In genomic region chr18:80171190-80171872, GRCh38 we compare ENCODE assay signal across 8 cellular contexts.
DNase-seq lines count a peak whose midpoint lies in the region; ATAC-seq and TF ChIP-seq lines count a peak whose summit lies in the region.

No MANE protein-coding gene starts in this region.

- DNase-seq in BE2C (no peak), HFF-Myc (ENCODE audit: extremely low read depth, low read depth) (no peak), neural crest cell (ENCODE audit: low read depth, low spot score) (peak; percentile 62)
- peak; percentile 11 to 14 for DNase-seq in activated CD4-positive, alpha-beta T cell treated with anti-CD3 and anti-CD28 coated beads, Interleukin-2, amount 50 U/mL, for 4 hours

- H3K4me1 Mint-ChIP-seq in neural crest cell = peaks cover 28% of the 10 kb centered on the region

- no peaks in the 10 kb centered on the region for H3K4me1 ChIP-seq in BE2C
- H3K4me1 ChIP-seq in urinary bladder (ENCODE audit: insufficient read depth) = no peaks in the 10 kb centered on the region

- no peaks in the 10 kb centered on the region for H3K9me3 Mint-ChIP-seq in neural crest cell

- WGBS in urinary bladder = 24% methylated on average over 22 of the region's 22 CpGs

- no peak overlapping the region for H3K27ac ChIP-seq in urinary bladder (ENCODE audit: low read depth)

- no peaks in the 10 kb centered on the region for H3K27me3 ChIP-seq in BE2C

- ATAC-seq in esophagus mucosa (peak; percentile 54), GM21381 (IDR thresholded peaks at IDR 0.05; ENCODE audit: unreplicated experiment) (no peak), HG03457 (IDR thresholded peaks at IDR 0.05; ENCODE audit: unreplicated experiment) (no peak)

- H3K36me3 Mint-ChIP-seq in neural crest cell (ENCODE audit: low read depth) = peaks cover 5% of the 10 kb centered on the region

- peak; percentile 42 for TF ChIP-seq CTCF in BE2C (IDR thresholded peaks at IDR 0.05; ENCODE audit: low read depth, low read length)
- TF ChIP-seq CTCF in HFF-Myc (IDR thresholded peaks at IDR 0.05; ENCODE audit: low read depth, low read length, missing control alignments) = peak; percentile 82
- TF ChIP-seq CTCF in neural crest cell (conservative IDR thresholded peaks at IDR 0.05) = peak; percentile 88

- no peaks in the 10 kb centered on the region for H3K36me3 ChIP-seq in BE2C
- H3K36me3 ChIP-seq in urinary bladder (ENCODE audit: insufficient read depth) = no peaks in the 10 kb centered on the region

- H3K9me3 ChIP-seq in BE2C = no peaks in the 10 kb centered on the region

- no peak overlapping the region for H3K4me3 ChIP-seq in BE2C (ENCODE audit: low read depth, low read length)
- no peak overlapping the region for H3K4me3 ChIP-seq in HFF-Myc (replicated peaks; ENCODE audit: low read depth, low read length)
- peak overlapping the region; percentile 13 for H3K4me3 ChIP-seq in urinary bladder (ENCODE audit: low read depth, low read length)

- no peak overlapping the region for H3K4me3 Mint-ChIP-seq in neural crest cell

- H3K27me3 Mint-ChIP-seq in neural crest cell (ENCODE audit: low read depth) = no peaks in the 10 kb centered on the region

- H3K27ac Mint-ChIP-seq in neural crest cell (ENCODE audit: unreplicated experiment) = no peak overlapping the region

Comparison
In these comparisons a context has a peak if more than half of its experiments do, and no peak if none do; other contexts are left out.
1. DNase-seq: peak in activated CD4-positive, alpha-beta T cell treated with anti-CD3 and anti-CD28 coated beads, Interleukin-2, amount 50 U/mL, for 4 hours (2 of 2) and neural crest cell (single experiment); none in BE2C (single experiment) and HFF-Myc (single experiment).
2. Peak in every context shown above with its lines, with median percentiles within 50 percentile points of each other: CTCF ChIP-seq.